ENCODE assay signal across 1 cellular context in the genomic region with DNA sequence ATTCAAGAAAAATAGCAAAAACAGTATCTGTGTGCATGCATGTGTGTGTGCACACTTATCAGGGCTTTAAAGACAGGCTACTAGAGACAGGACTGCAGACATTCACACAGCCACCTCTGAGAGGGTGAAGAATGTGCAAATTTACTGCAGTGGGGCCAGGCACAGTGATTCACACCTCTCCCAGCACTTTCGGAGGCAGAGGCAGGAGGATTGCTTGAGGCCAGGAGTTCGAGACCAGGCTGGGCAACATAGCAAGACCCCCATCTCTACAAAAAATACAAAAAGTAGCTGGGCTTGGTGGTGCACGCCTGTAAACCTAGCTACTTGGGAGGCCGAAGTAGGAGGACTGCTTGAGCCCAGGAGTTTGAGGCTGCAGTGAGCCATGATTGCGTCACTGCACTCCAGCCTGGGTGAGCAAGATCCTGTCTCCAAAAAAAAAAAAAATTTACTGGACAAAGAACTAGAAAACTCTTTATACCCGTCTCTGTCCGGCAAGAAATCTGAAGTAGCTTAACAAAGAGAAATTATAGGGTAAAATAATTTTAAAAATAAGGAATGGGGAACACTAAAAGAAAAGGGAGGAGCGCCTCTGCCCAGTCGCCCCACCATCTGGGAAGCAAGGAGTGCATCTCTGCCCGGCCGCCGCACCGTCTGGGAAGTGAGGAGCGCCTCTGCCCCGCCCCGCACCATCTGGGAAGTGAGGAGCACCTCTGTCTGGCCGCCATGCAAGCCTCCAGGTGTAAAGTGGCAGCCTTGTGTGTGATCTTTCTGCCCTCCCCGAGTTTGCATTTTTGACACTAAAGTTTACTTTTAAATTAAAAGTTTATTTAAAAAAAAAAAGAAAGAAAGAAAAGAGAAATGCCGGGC.
TF ChIP-seq lines count a peak whose summit lies in the region.

No MANE protein-coding gene starts in this region.

TF ChIP-seq in HepG2, 621 proteins besides CTCF, POLR2A, EP300 and RAD21 (continued from another document):
- TF ChIP-seq TFDP2 (CRISPR knock-in tag; IDR thresholded peaks at IDR 0.05) (no peak), AGO2 (optimal IDR thresholded peaks at IDR 0.05; ENCODE audit: low read depth, low read length) (peak; percentile 72), GZF1 (CRISPR knock-in tag; IDR thresholded peaks at IDR 0.05) (no peak), CEBPG (CRISPR knock-in tag; IDR thresholded peaks at IDR 0.05) (peak; percentile 67), POLR2AphosphoS2 (IDR thresholded peaks at IDR 0.05; ENCODE audit: low read depth, low read length) (no peak), TEAD3 (CRISPR knock-in tag; optimal IDR thresholded peaks at IDR 0.05; ENCODE audit: borderline replicate concordance) (peak; percentile 29), TAF1 (CRISPR knock-in tag; IDR thresholded peaks at IDR 0.05) (no peak), JUN (CRISPR knock-in tag; IDR thresholded peaks at IDR 0.05) (no peak), FUBP1 (CRISPR knock-in tag; IDR thresholded peaks at IDR 0.05; ENCODE audit: borderline replicate concordance) (no peak), ZNF317 (CRISPR knock-in tag; IDR thresholded peaks at IDR 0.05) (0 out of 2 replicates have a peak, but pooled peaks have one; percentile 54), HES4 (CRISPR knock-in tag; IDR thresholded peaks at IDR 0.05; ENCODE audit: borderline replicate concordance) (0 out of 2 replicates have a peak, but pooled peaks have one; percentile 39), ARID3A (IDR thresholded peaks at IDR 0.05; ENCODE audit: low read depth, low read length) (no peak), DMAP1 (CRISPR knock-in tag; IDR thresholded peaks at IDR 0.05) (no peak), HNRNPLL (IDR thresholded peaks at IDR 0.05; ENCODE audit: low read depth, low read length, poor library complexity, severe bottlenecking) (peak; percentile 18), ZNF121 (CRISPR knock-in tag; IDR thresholded peaks at IDR 0.05) (peak; percentile 90), ZMYM3 (CRISPR knock-in tag; IDR thresholded peaks at IDR 0.05) (peak; percentile 61; the same call in 1 of the 2 replicates)
- TF ChIP-seq, protein P1, sequence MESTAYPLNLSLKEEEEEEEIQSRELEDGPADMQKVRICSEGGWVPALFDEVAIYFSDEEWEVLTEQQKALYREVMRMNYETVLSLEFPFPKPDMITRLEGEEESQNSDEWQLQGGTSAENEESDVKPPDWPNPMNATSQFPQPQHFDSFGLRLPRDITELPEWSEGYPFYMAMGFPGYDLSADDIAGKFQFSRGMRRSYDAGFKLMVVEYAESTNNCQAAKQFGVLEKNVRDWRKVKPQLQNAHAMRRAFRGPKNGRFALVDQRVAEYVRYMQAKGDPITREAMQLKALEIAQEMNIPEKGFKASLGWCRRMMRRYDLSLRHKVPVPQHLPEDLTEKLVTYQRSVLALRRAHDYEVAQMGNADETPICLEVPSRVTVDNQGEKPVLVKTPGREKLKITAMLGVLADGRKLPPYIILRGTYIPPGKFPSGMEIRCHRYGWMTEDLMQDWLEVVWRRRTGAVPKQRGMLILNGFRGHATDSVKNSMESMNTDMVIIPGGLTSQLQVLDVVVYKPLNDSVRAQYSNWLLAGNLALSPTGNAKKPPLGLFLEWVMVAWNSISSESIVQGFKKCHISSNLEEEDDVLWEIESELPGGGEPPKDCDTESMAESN (CRISPR knock-in tag; conservative IDR thresholded peaks at IDR 0.05): no peak
- TF ChIP-seq, protein P2, sequence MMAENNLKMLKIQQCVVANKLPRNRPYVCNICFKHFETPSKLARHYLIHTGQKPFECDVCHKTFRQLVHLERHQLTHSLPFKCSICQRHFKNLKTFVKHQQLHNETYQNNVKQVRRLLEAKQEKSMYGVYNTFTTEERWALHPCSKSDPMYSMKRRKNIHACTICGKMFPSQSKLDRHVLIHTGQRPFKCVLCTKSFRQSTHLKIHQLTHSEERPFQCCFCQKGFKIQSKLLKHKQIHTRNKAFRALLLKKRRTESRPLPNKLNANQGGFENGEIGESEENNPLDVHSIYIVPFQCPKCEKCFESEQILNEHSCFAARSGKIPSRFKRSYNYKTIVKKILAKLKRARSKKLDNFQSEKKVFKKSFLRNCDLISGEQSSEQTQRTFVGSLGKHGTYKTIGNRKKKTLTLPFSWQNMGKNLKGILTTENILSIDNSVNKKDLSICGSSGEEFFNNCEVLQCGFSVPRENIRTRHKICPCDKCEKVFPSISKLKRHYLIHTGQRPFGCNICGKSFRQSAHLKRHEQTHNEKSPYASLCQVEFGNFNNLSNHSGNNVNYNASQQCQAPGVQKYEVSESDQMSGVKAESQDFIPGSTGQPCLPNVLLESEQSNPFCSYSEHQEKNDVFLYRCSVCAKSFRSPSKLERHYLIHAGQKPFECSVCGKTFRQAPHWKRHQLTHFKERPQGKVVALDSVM (CRISPR knock-in tag; IDR thresholded peaks at IDR 0.05): peak; percentile 95
- TF ChIP-seq, protein P3, sequence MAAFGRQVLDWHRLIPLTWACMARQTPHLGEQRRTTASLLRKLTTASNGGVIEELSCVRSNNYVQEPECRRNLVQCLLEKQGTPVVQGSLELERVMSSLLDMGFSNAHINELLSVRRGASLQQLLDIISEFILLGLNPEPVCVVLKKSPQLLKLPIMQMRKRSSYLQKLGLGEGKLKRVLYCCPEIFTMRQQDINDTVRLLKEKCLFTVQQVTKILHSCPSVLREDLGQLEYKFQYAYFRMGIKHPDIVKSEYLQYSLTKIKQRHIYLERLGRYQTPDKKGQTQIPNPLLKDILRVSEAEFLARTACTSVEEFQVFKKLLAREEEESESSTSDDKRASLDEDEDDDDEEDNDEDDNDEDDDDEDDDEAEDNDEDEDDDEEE (CRISPR knock-in tag; IDR thresholded peaks at IDR 0.05): 0 out of 2 replicates have a peak, but pooled peaks have one; percentile 32
- TF ChIP-seq, protein P4, sequence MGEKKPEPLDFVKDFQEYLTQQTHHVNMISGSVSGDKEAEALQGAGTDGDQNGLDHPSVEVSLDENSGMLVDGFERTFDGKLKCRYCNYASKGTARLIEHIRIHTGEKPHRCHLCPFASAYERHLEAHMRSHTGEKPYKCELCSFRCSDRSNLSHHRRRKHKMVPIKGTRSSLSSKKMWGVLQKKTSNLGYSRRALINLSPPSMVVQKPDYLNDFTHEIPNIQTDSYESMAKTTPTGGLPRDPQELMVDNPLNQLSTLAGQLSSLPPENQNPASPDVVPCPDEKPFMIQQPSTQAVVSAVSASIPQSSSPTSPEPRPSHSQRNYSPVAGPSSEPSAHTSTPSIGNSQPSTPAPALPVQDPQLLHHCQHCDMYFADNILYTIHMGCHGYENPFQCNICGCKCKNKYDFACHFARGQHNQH (CRISPR knock-in tag; IDR thresholded peaks at IDR 0.05): no peak
